In genomic region chr5:127673401-127673800, GRCh38 we compare ENCODE assay signal across 1 cellular context.
TF ChIP-seq lines count a peak whose summit lies in the region.

No MANE protein-coding gene starts in this region.

TF ChIP-seq in GM23338, 12 proteins besides CTCF, POLR2A, EP300 and RAD21 (continued from another document):
- TF ChIP-seq STAT1 (IDR thresholded peaks at IDR 0.05; ENCODE audit: unreplicated experiment): no peak
- TF ChIP-seq, protein P1, sequence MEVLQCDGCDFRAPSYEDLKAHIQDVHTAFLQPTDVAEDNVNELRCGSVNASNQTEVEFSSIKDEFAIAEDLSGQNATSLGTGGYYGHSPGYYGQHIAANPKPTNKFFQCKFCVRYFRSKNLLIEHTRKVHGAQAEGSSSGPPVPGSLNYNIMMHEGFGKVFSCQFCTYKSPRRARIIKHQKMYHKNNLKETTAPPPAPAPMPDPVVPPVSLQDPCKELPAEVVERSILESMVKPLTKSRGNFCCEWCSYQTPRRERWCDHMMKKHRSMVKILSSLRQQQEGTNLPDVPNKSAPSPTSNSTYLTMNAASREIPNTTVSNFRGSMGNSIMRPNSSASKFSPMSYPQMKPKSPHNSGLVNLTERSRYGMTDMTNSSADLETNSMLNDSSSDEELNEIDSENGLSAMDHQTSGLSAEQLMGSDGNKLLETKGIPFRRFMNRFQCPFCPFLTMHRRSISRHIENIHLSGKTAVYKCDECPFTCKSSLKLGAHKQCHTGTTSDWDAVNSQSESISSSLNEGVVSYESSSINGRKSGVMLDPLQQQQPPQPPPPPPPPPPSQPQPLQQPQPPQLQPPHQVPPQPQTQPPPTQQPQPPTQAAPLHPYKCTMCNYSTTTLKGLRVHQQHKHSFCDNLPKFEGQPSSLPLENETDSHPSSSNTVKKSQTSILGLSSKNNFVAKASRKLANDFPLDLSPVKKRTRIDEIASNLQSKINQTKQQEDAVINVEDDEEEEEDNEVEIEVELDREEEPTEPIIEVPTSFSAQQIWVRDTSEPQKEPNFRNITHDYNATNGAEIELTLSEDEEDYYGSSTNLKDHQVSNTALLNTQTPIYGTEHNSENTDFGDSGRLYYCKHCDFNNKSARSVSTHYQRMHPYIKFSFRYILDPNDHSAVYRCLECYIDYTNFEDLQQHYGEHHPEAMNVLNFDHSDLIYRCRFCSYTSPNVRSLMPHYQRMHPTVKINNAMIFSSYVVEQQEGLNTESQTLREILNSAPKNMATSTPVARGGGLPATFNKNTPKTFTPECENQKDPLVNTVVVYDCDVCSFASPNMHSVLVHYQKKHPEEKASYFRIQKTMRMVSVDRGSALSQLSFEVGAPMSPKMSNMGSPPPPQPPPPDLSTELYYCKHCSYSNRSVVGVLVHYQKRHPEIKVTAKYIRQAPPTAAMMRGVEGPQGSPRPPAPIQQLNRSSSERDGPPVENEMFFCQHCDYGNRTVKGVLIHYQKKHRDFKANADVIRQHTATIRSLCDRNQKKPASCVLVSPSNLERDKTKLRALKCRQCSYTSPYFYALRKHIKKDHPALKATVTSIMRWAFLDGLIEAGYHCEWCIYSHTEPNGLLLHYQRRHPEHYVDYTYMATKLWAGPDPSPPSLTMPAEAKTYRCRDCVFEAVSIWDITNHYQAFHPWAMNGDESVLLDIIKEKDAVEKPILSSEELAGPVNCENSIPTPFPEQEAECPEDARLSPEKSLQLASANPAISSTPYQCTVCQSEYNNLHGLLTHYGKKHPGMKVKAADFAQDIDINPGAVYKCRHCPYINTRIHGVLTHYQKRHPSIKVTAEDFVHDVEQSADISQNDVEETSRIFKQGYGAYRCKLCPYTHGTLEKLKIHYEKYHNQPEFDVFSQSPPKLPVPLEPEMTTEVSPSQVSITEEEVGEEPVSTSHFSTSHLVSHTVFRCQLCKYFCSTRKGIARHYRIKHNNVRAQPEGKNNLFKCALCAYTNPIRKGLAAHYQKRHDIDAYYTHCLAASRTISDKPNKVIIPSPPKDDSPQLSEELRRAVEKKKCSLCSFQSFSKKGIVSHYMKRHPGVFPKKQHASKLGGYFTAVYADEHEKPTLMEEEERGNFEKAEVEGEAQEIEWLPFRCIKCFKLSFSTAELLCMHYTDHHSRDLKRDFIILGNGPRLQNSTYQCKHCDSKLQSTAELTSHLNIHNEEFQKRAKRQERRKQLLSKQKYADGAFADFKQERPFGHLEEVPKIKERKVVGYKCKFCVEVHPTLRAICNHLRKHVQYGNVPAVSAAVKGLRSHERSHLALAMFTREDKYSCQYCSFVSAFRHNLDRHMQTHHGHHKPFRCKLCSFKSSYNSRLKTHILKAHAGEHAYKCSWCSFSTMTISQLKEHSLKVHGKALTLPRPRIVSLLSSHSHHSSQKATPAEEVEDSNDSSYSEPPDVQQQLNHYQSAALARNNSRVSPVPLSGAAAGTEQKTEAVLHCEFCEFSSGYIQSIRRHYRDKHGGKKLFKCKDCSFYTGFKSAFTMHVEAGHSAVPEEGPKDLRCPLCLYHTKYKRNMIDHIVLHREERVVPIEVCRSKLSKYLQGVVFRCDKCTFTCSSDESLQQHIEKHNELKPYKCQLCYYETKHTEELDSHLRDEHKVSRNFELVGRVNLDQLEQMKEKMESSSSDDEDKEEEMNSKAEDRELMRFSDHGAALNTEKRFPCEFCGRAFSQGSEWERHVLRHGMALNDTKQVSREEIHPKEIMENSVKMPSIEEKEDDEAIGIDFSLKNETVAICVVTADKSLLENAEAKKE (CRISPR knock-in tag; IDR thresholded peaks at IDR 0.05): no peak
- TF ChIP-seq CREB1 (CRISPR knock-in tag; IDR thresholded peaks at IDR 0.05; ENCODE audit: low read depth): no peak
- TF ChIP-seq REST (IDR thresholded peaks at IDR 0.05; ENCODE audit: unreplicated experiment): no peak
- TF ChIP-seq JUNB (IDR thresholded peaks at IDR 0.05; ENCODE audit: unreplicated experiment): no peak
- no peak for TF ChIP-seq ZNF331 (CRISPR knock-in tag; IDR thresholded peaks at IDR 0.05; ENCODE audit: low read depth)
